ENCODE assay signal across 16 cellular contexts in the genomic region with DNA sequence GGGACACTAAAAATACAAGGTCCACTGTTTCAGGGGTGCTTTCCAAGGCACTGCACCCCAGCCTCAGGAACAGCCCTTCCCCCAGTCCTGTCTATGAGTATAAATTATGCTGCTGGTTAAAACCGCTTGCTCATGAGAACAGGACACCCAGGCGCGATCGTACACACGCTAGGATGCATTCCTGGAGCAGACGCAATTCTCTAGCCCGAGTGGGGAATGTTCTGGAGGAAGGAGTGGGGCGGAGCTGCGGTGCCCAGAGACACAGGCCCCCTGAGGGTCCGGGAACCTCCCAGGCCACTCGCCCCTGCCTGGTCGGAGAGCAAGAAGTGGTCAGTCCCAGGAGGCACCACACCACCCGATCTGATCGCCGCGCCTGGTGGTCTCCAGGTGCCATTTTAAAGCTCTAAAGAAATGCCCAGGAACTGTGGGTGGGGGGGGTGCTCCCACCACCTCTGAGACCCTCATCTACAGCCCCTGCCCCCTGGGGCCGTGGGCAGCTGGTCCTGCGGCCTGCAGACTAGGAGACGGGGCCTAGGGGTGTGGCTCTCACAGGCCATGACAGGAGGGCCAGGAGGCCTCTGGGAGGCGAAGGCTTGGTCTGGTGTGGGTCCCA. TPM values are rescaled to one million over a fixed set of nuclear protein-coding genes. Genes with fewer than 3 reads are reported as not detected.
A peak's percentile ranks its signal among the peaks of the same experiment; 100 is the strongest.
DNase-seq lines count a peak whose midpoint lies in the region; ATAC-seq and TF ChIP-seq lines count a peak whose summit lies in the region.
"Had no signal": no experiment of that assay in that cellular context is flagged by ENCODE, and none has a peak within 500 bp of the region (broad histone marks: within the 10 kb centered on the region; RNA-seq: fewer than 3 reads in every experiment).

No MANE protein-coding gene starts in this region.

- no peak overlapping the region for H3K4me3 ChIP-seq in vagina

- no peaks in the 10 kb centered on the region for H3K9me3 ChIP-seq in vagina

- H3K27me3 ChIP-seq in layer of hippocampus (ENCODE audit: control insufficient read depth, insufficient read depth, low read length) (no peaks in the 10 kb centered on the region), vagina (no peaks in the 10 kb centered on the region)

- no peak for TF ChIP-seq CTCF in vagina (IDR thresholded peaks at IDR 0.05)

- no peak for TF ChIP-seq POLR2A in vagina (IDR thresholded peaks at IDR 0.05)

- peaks cover 22% of the 10 kb centered on the region for H3K4me1 ChIP-seq in vagina
- H3K4me1 ChIP-seq: parathyroid adenoma had no signal

- peak; percentile 53 for DNase-seq in NCI-H82 (lab: John Stamatoyannopoulos, UW)
- no peak for DNase-seq in NCI-H82 treated with DMSO at 0.1 percent for 48 hours (lab: John Stamatoyannopoulos, UW; ENCODE audit: unreplicated experiment)
- peak; percentile 88 for DNase-seq in amniotic epithelial cell (ENCODE audit: low read depth)
- no peak for DNase-seq in vagina (ENCODE audit: extremely low spot score in 2 of 2)
- DNase-seq in HPDE6-E6E7 (ENCODE audit: extremely low spot score) = no peak
- DNase-seq: activated naive CD8-positive, alpha-beta T cell treated with anti-CD3 and anti-CD28 coated beads for 36 hours; activated T-cell treated with anti-CD3 and anti-CD28 coated beads, Interleukin-2, amount 50 U/mL, for 1 hour; cerebellar nuclear complex; kidney; midbrain; NCI-H2029 treated with DMSO at 0.1 percent for 48 hours; NCI-H748 treated with DMSO at 0.1 percent for 48 hours had no signal

- ATAC-seq in GM21825 (IDR thresholded peaks at IDR 0.05; ENCODE audit: unreplicated experiment) (no peak), HG03378 (IDR thresholded peaks at IDR 0.05; ENCODE audit: unreplicated experiment) (no peak)

- intact Hi-C loops in vagina (cut with DNase I) = no loop called here

- H3K27ac ChIP-seq in layer of hippocampus (ENCODE audit: low read depth, low read length) (peak overlapping the region; percentile 1), vagina (peak overlapping the region; percentile 83)
- H3K27ac ChIP-seq: parathyroid adenoma had no signal

- no peaks in the 10 kb centered on the region for H3K36me3 ChIP-seq in vagina

RNA-seq across cellular contexts. Expression of a gene that starts 34.4 kb away (rescaled TPM):
- total RNA-seq in vagina = 7.9 TPM

RNA-seq across cellular contexts. Expression of a gene that starts 51.2 kb away (rescaled TPM):
- total RNA-seq in vagina = 4,121 TPM

RNA-seq across cellular contexts. Expression of a gene that starts 55.6 kb away (rescaled TPM):
- 79.8 TPM for total RNA-seq in vagina

Comparison
In these comparisons a context has a peak if more than half of its experiments do, and no peak if none do; other contexts are left out.
1. DNase-seq: peak in NCI-H82 (single experiment) and amniotic epithelial cell (single experiment); none in NCI-H82 treated with DMSO at 0.1 percent for 48 hours (single experiment), vagina (0 of 2) and HPDE6-E6E7 (single experiment).